16 cellular contexts compared by ENCODE assay signal in the genomic region with DNA sequence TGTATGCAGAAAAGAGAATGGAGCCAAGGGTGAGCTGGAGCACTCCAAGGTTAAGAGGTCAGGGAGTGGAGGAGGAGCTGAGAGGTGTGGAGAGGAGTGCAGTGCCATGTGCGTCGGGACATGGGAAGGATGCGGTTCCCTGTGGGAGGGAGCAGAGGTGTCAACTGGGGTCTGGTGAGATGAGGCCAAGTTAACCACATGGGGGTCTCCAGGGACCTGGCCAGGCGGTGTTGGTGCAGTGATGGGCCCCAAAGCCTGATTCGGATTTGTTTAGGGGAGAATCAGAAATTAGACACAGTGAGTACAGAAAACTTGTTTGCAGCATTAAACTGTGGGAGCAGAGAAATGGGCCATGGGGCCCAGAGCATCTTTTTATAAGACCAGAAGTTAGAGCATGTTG.
A peak's percentile ranks its signal among the peaks of the same experiment; 100 is the strongest.
DNase-seq lines count a peak whose midpoint lies in the region; ATAC-seq, FAIRE-seq and TF ChIP-seq lines count a peak whose summit lies in the region.
"Had no signal": no experiment of that assay in that cellular context is flagged by ENCODE, and none has a peak within 500 bp of the region (broad histone marks: within the 10 kb centered on the region; RNA-seq: fewer than 3 reads in every experiment).

No MANE protein-coding gene starts in this region.

- H3K4me1 Mint-ChIP-seq in activated naive CD8-positive, alpha-beta T cell treated with anti-CD3 and anti-CD28 coated beads, Interleukin-2, amount 10 ng/mL, durations not matched to agents 7 days and 5 days: peaks cover 29% of the 10 kb centered on the region
- peaks cover 28% of the 10 kb centered on the region for H3K4me1 Mint-ChIP-seq in activated naive CD8-positive, alpha-beta T cell treated with anti-CD3 and anti-CD28 coated beads for 36 hours
- H3K4me1 Mint-ChIP-seq in CD4-positive, CD25-positive, alpha-beta regulatory T cell: peaks cover 16 to 79% (median 56%) of the 10 kb centered on the region in 4 donors
- H3K4me1 Mint-ChIP-seq in activated T-helper 17 cell treated with anti-CD3 and anti-CD28 coated beads, Interleukin-2, amount 50 U/mL, for 72 hours: peaks cover 39% of the 10 kb centered on the region
- peaks cover 14 to 43% (median 32%) of the 10 kb centered on the region in 7 donors for H3K4me1 Mint-ChIP-seq in naive thymus-derived CD4-positive, alpha-beta T cell

- POLR2A ChIA-PET in activated naive CD8-positive, alpha-beta T cell treated with anti-CD3 and anti-CD28 coated beads, Interleukin-2, amount 10 ng/mL, durations not matched to agents 7 days and 5 days (lab: Charles Lee): interaction anchor here (0.6 kb wide), 1 partner anchor 1036 kb away, joined by 3 read pairs; no protein-coding TSS in a partner anchor
- POLR2A ChIA-PET in naive thymus-derived CD4-positive, alpha-beta T cell (lab: Charles Lee): no interaction called here

- H3K36me3 ChIP-seq in CD4-positive, CD25-positive, alpha-beta regulatory T cell (ENCODE audit: control insufficient read depth, insufficient read depth, low read length): peaks cover 20% of the 10 kb centered on the region
- H3K36me3 ChIP-seq in naive thymus-derived CD4-positive, alpha-beta T cell (ENCODE audit: control insufficient read depth in 2 of 3, insufficient read depth in 3 of 3, low read length in 3 of 3): no peaks in the 10 kb centered on the region

- DNase-seq in activated naive CD8-positive, alpha-beta T cell treated with anti-CD3 and anti-CD28 coated beads, Interleukin-2, amount 10 ng/mL, durations not matched to agents 7 days and 5 days: no peak
- no peak for DNase-seq in activated naive CD8-positive, alpha-beta T cell treated with anti-CD3 and anti-CD28 coated beads for 36 hours
- no peak for DNase-seq in CD4-positive, CD25-positive, alpha-beta regulatory T cell
- no peak for DNase-seq in naive thymus-derived CD4-positive, alpha-beta T cell
- DNase-seq in NCI-H187 (lab: John Stamatoyannopoulos, UW) (no peak), AML-193 (lab: John Stamatoyannopoulos, UW) (no peak), GM12891 (ENCODE audit: insufficient read length, low spot score) (no peak)
- DNase-seq: DMS 273 treated with DMSO at 0.1 percent for 48 hours had no signal

- H3K9me3 ChIP-seq in CD4-positive, CD25-positive, alpha-beta regulatory T cell (ENCODE audit: control insufficient read depth in 2 of 2, low read length in 2 of 2): no peaks in the 10 kb centered on the region
- no peaks in the 10 kb centered on the region for H3K9me3 ChIP-seq in naive thymus-derived CD4-positive, alpha-beta T cell (ENCODE audit: control insufficient read depth in 2 of 3, low read length in 3 of 3)

- no peak overlapping the region for H3K4me3 ChIP-seq in CD4-positive, CD25-positive, alpha-beta regulatory T cell (ENCODE audit: low read depth, low read length)
- no peak overlapping the region for H3K4me3 ChIP-seq in naive thymus-derived CD4-positive, alpha-beta T cell (ENCODE audit: low read length)

- peak overlapping the region; percentile 60 for H3K27ac Mint-ChIP-seq in activated naive CD8-positive, alpha-beta T cell treated with anti-CD3 and anti-CD28 coated beads, Interleukin-2, amount 10 ng/mL, durations not matched to agents 7 days and 5 days
- no peak overlapping the region for H3K27ac Mint-ChIP-seq in activated naive CD8-positive, alpha-beta T cell treated with anti-CD3 and anti-CD28 coated beads for 36 hours
- peak overlapping the region in 2 of 3 donors; percentile 80 to 84 for H3K27ac Mint-ChIP-seq in CD4-positive, CD25-positive, alpha-beta regulatory T cell
- peak overlapping the region; percentile 4 for H3K27ac Mint-ChIP-seq in activated T-helper 17 cell treated with anti-CD3 and anti-CD28 coated beads, Interleukin-2, amount 50 U/mL, for 72 hours
- H3K27ac Mint-ChIP-seq in naive thymus-derived CD4-positive, alpha-beta T cell: peak overlapping the region in 5 of 9 donors; percentile 28 to 82 (median 45)

- intact Hi-C loops in naive thymus-derived CD4-positive, alpha-beta T cell (cut with micrococcal nuclease): no loop called here

- no peak overlapping the region for H3K4me3 Mint-ChIP-seq in activated naive CD8-positive, alpha-beta T cell treated with anti-CD3 and anti-CD28 coated beads, Interleukin-2, amount 10 ng/mL, durations not matched to agents 7 days and 5 days
- H3K4me3 Mint-ChIP-seq in activated naive CD8-positive, alpha-beta T cell treated with anti-CD3 and anti-CD28 coated beads for 36 hours: no peak overlapping the region
- H3K4me3 Mint-ChIP-seq in CD4-positive, CD25-positive, alpha-beta regulatory T cell: peak overlapping the region in 2 of 4 donors; percentile 16 to 18
- H3K4me3 Mint-ChIP-seq in activated T-helper 17 cell treated with anti-CD3 and anti-CD28 coated beads, Interleukin-2, amount 50 U/mL, for 72 hours: no peak overlapping the region
- no peak overlapping the region for H3K4me3 Mint-ChIP-seq in naive thymus-derived CD4-positive, alpha-beta T cell

- H3K27me3 Mint-ChIP-seq in activated naive CD8-positive, alpha-beta T cell treated with anti-CD3 and anti-CD28 coated beads, Interleukin-2, amount 10 ng/mL, durations not matched to agents 7 days and 5 days: peaks cover 1% of the 10 kb centered on the region
- no peaks in the 10 kb centered on the region for H3K27me3 Mint-ChIP-seq in activated naive CD8-positive, alpha-beta T cell treated with anti-CD3 and anti-CD28 coated beads for 36 hours
- no peaks in the 10 kb centered on the region for H3K27me3 Mint-ChIP-seq in CD4-positive, CD25-positive, alpha-beta regulatory T cell
- no peaks in the 10 kb centered on the region for H3K27me3 Mint-ChIP-seq in activated T-helper 17 cell treated with anti-CD3 and anti-CD28 coated beads, Interleukin-2, amount 50 U/mL, for 72 hours
- H3K27me3 Mint-ChIP-seq in naive thymus-derived CD4-positive, alpha-beta T cell: no peaks in the 10 kb centered on the region

- TF ChIP-seq POLR2A in GM12891 (IDR thresholded peaks at IDR 0.05; ENCODE audit: low read depth, low read length): no peak

- H3K27me3 ChIP-seq in CD4-positive, CD25-positive, alpha-beta regulatory T cell (ENCODE audit: control insufficient read depth, insufficient read depth, low read length): no peaks in the 10 kb centered on the region
- no peaks in the 10 kb centered on the region for H3K27me3 ChIP-seq in naive thymus-derived CD4-positive, alpha-beta T cell (ENCODE audit: control insufficient read depth in 2 of 2, insufficient read depth in 2 of 2, low read length in 2 of 2)

- no peaks in the 10 kb centered on the region for H3K9me3 Mint-ChIP-seq in activated naive CD8-positive, alpha-beta T cell treated with anti-CD3 and anti-CD28 coated beads, Interleukin-2, amount 10 ng/mL, durations not matched to agents 7 days and 5 days
- no peaks in the 10 kb centered on the region for H3K9me3 Mint-ChIP-seq in activated naive CD8-positive, alpha-beta T cell treated with anti-CD3 and anti-CD28 coated beads for 36 hours
- no peaks in the 10 kb centered on the region for H3K9me3 Mint-ChIP-seq in CD4-positive, CD25-positive, alpha-beta regulatory T cell
- no peaks in the 10 kb centered on the region for H3K9me3 Mint-ChIP-seq in activated T-helper 17 cell treated with anti-CD3 and anti-CD28 coated beads, Interleukin-2, amount 50 U/mL, for 72 hours
- no peaks in the 10 kb centered on the region for H3K9me3 Mint-ChIP-seq in naive thymus-derived CD4-positive, alpha-beta T cell

- no peak for ATAC-seq in activated naive CD8-positive, alpha-beta T cell treated with anti-CD3 and anti-CD28 coated beads, Interleukin-2, amount 10 ng/mL, durations not matched to agents 7 days and 5 days (ENCODE audit: low read depth)
- ATAC-seq in CD4-positive, CD25-positive, alpha-beta regulatory T cell (ENCODE audit: low read depth in 2 of 2): no peak
- ATAC-seq in activated T-helper 17 cell treated with anti-CD3 and anti-CD28 coated beads, Interleukin-2, amount 50 U/mL, for 72 hours (replicated peaks): no peak
- ATAC-seq in naive thymus-derived CD4-positive, alpha-beta T cell: no peak
- ATAC-seq: HCT116, HepG2 had no signal

- H3K4me1 ChIP-seq in CD4-positive, CD25-positive, alpha-beta regulatory T cell (ENCODE audit: control insufficient read depth, insufficient read depth, low read length, poor library complexity, severe bottlenecking): peaks cover 11% of the 10 kb centered on the region
- no peaks in the 10 kb centered on the region for H3K4me1 ChIP-seq in naive thymus-derived CD4-positive, alpha-beta T cell (ENCODE audit: control insufficient read depth in 2 of 2, insufficient read depth in 2 of 2, low read length in 2 of 2)

- FAIRE-seq in GM12891 (lab: Jason Lieb, UNC): no peak
- FAIRE-seq: GM19239, H54, HepG2, HTR-8/SVneo had no signal

- H3K36me3 Mint-ChIP-seq in activated naive CD8-positive, alpha-beta T cell treated with anti-CD3 and anti-CD28 coated beads, Interleukin-2, amount 10 ng/mL, durations not matched to agents 7 days and 5 days: peaks cover 6% of the 10 kb centered on the region
- peaks cover 5% of the 10 kb centered on the region for H3K36me3 Mint-ChIP-seq in activated naive CD8-positive, alpha-beta T cell treated with anti-CD3 and anti-CD28 coated beads for 36 hours
- peaks cover 42% of the 10 kb centered on the region for H3K36me3 Mint-ChIP-seq in CD4-positive, CD25-positive, alpha-beta regulatory T cell
- peaks cover 11% of the 10 kb centered on the region for H3K36me3 Mint-ChIP-seq in activated T-helper 17 cell treated with anti-CD3 and anti-CD28 coated beads, Interleukin-2, amount 50 U/mL, for 72 hours (ENCODE audit: low read depth)
- peaks cover 0 to 11% (median 0%) of the 10 kb centered on the region in 5 donors for H3K36me3 Mint-ChIP-seq in naive thymus-derived CD4-positive, alpha-beta T cell

- no peak overlapping the region for H3K27ac ChIP-seq in CD4-positive, CD25-positive, alpha-beta regulatory T cell (ENCODE audit: insufficient read depth, low read length, poor library complexity, severe bottlenecking)
- H3K27ac ChIP-seq in naive thymus-derived CD4-positive, alpha-beta T cell (ENCODE audit: low read depth, low read length): no peak overlapping the region
- H3K27ac ChIP-seq: 22Rv1, C4-2B had no signal

- CTCF ChIA-PET in naive thymus-derived CD4-positive, alpha-beta T cell (lab: Charles Lee): no interaction called here

TF ChIP-seq in GM12891, 5 proteins besides CTCF, POLR2A, EP300 and RAD21:
- no peak for TF ChIP-seq POLR2AphosphoS5 (IDR thresholded peaks at IDR 0.05; ENCODE audit: low read depth, low read length)
- TF ChIP-seq SPI1 (IDR thresholded peaks at IDR 0.05; ENCODE audit: low read depth, low read length): no peak
- TF ChIP-seq PAX5 (IDR thresholded peaks at IDR 0.05; ENCODE audit: insufficient read depth, low read length, severe bottlenecking): no peak
- no peak for TF ChIP-seq TAF1 (IDR thresholded peaks at IDR 0.05; ENCODE audit: low read depth, low read length)
- TF ChIP-seq POU2F2 (IDR thresholded peaks at IDR 0.05; ENCODE audit: low read depth, low read length): no peak
